ENCODE assay signal across 8 cellular contexts in genomic region chr1:156129687-156130577, GRCh38. TPM values are rescaled to one million over a fixed set of nuclear protein-coding genes. Genes with fewer than 3 reads are reported as not detected.
DNase-seq lines count a peak whose midpoint lies in the region; ATAC-seq and TF ChIP-seq lines count a peak whose summit lies in the region.

No MANE protein-coding gene starts in this region.

- H4K12ac ChIP-seq in trophoblast cell (ENCODE audit: low read depth, low read length): peak overlapping the region; percentile 91

- H2BK5ac ChIP-seq in trophoblast cell (ENCODE audit: low read depth, low read length, poor library complexity): peak overlapping the region; percentile 66

- H3K14ac ChIP-seq in trophoblast cell (ENCODE audit: low read length): peak overlapping the region; percentile 99

- H3K4ac ChIP-seq in trophoblast cell (ENCODE audit: low read depth, low read length): peak overlapping the region; percentile 98

- H2BK12ac ChIP-seq in trophoblast cell (ENCODE audit: low read length): peak overlapping the region; percentile 99

- in situ Hi-C loops in transverse colon (cut with MboI; ENCODE audit: low pct_ligation_motif_present in 1 of 4, low pct_unique_long_range_greater_than_20kb in 1 of 4, low sequenced_read_pairs in 3 of 4): loop anchor here in 3 of 4 donors (5.0 kb wide), 3 partner anchors 33 to 43 kb away; no protein-coding TSS in a partner anchor

- H3F3A ChIP-seq in MM.1S (ENCODE audit: insufficient read depth, low read length) (peaks cover 6% of the 10 kb centered on the region; the same call in 1 of the 2 replicates), SK-N-SH (replicated peaks; ENCODE audit: insufficient read depth) (peaks cover 93% of the 10 kb centered on the region)

- peak overlapping the region; percentile 93 for H2BK120ac ChIP-seq in trophoblast cell (ENCODE audit: insufficient read depth, low read length, poor library complexity)

- peak overlapping the region; percentile 99 for H4K91ac ChIP-seq in trophoblast cell (ENCODE audit: low read depth, low read length)

- H3K4me2 ChIP-seq in MM.1S (ENCODE audit: low read depth, low read length): no peak overlapping the region
- peak overlapping the region; percentile 91 for H3K4me2 ChIP-seq in SK-N-SH
- H3K4me2 ChIP-seq in trophoblast cell (ENCODE audit: low read length): peak overlapping the region; percentile 12

- peak overlapping the region; percentile 96 for H3K18ac ChIP-seq in trophoblast cell (ENCODE audit: low read length)

- H2AK5ac ChIP-seq in trophoblast cell (ENCODE audit: low read length): peak overlapping the region; percentile 100

- no peak overlapping the region for H3K27ac ChIP-seq in MM.1S (ENCODE audit: low read length)
- peak overlapping the region; percentile 94 to 100 for H3K27ac ChIP-seq in SK-N-SH (ENCODE audit: low read depth in 2 of 2, low read length in 1 of 2)
- peak overlapping the region; percentile 98 for H3K27ac ChIP-seq in cardiac muscle cell
- H3K27ac ChIP-seq in trophoblast cell (ENCODE audit: low read depth, low read length): peak overlapping the region; percentile 93
- peak overlapping the region; percentile 96 to 100 (median 98) for H3K27ac ChIP-seq in transverse colon

- H4K8ac ChIP-seq in trophoblast cell (ENCODE audit: low read depth, low read length): peak overlapping the region; percentile 95

- no peak overlapping the region for H3K9ac ChIP-seq in MM.1S (ENCODE audit: low read length)
- H3K9ac ChIP-seq in SK-N-SH: peak overlapping the region; percentile 97
- H3K9ac ChIP-seq in trophoblast cell (ENCODE audit: low read length): peak overlapping the region; percentile 29

- TF ChIP-seq CTCF in MM.1S (IDR thresholded peaks at IDR 0.05; ENCODE audit: low read length): peak; percentile 99
- TF ChIP-seq CTCF in SK-N-SH (IDR thresholded peaks at IDR 0.05): peak; percentile 96
- TF ChIP-seq CTCF in cardiac muscle cell (IDR thresholded peaks at IDR 0.05; ENCODE audit: low read depth, low read length): peak; percentile 96
- TF ChIP-seq CTCF in transverse colon (IDR thresholded peaks at IDR 0.05): peak; percentile 95 to 99 (median 97)

- H3K4me1 ChIP-seq in MM.1S (ENCODE audit: low read length) (peaks cover 32% of the 10 kb centered on the region), SK-N-SH (ENCODE audit: control insufficient read depth in 1 of 2, insufficient read depth in 2 of 2, low read depth in 1 of 2, low read length in 1 of 2) (peaks cover 47 to 49% of the 10 kb centered on the region in 2 experiments), cardiac muscle cell (ENCODE audit: low read depth) (peaks cover 44% of the 10 kb centered on the region), trophoblast cell (ENCODE audit: control insufficient read depth in 1 of 2, insufficient read depth in 2 of 2, low read length in 2 of 2) (peaks cover 45 to 49% of the 10 kb centered on the region in 2 experiments), transverse colon (peaks cover 50 to 58% (median 56%) of the 10 kb centered on the region in 4 donors)

- H3K27me3 ChIP-seq in MM.1S (replicated peaks; ENCODE audit: insufficient read depth, low read length): no peaks in the 10 kb centered on the region
- H3K27me3 ChIP-seq in SK-N-SH (ENCODE audit: insufficient read depth): no peaks in the 10 kb centered on the region
- H3K27me3 ChIP-seq in cardiac muscle cell: no peaks in the 10 kb centered on the region
- H3K27me3 ChIP-seq in trophoblast cell (ENCODE audit: insufficient read depth, low read length): no peaks in the 10 kb centered on the region
- H3K27me3 ChIP-seq in transverse colon: no peaks in the 10 kb centered on the region

- DNase-seq in EH (ENCODE audit: low read depth) (peak; percentile 98), MM.1S (peak; percentile 79), SK-N-SH (peak; percentile 90), cardiac muscle cell (ENCODE audit: low read depth in 1 of 2, low spot score in 1 of 2) (peak; percentile 90 to 98), trophoblast cell (peak; percentile 95 to 98), transverse colon (peak; percentile 88)
- DNase-seq in activated naive CD8-positive, alpha-beta T cell treated with anti-CD3 and anti-CD28 coated beads, Interleukin-2, amount 50 U/mL, for 16 hours (ENCODE audit: low read depth, low spot score): peak; percentile 54

- peak in 1 of 2 experiments; percentile 19; a peak in 1 of 4 replicates for TF ChIP-seq EP300 in SK-N-SH (IDR thresholded peaks at IDR 0.05; ENCODE audit: borderline replicate concordance in 1 of 2, low read depth in 1 of 2, low read length in 1 of 2)
- TF ChIP-seq EP300 in transverse colon (IDR thresholded peaks at IDR 0.05; ENCODE audit: low read depth): no peak

- POLR2A ChIA-PET in SK-N-SH (lab: Yijun Ruan, JAX): interaction anchor here (0.7 to 1.1 kb wide), 4 partner anchors 15 to 36 kb away, joined by 3 to 5 read pairs (median 4); no protein-coding TSS in a partner anchor

- H3K79me1 ChIP-seq in trophoblast cell (ENCODE audit: low read length): peaks cover 37% of the 10 kb centered on the region

- ATAC-seq in GM21619 (IDR thresholded peaks at IDR 0.05; ENCODE audit: unreplicated experiment): no peak

- H3K36me3 ChIP-seq in MM.1S (replicated peaks; ENCODE audit: insufficient read depth, low read length) (no peaks in the 10 kb centered on the region), SK-N-SH (replicated peaks in 1 of 2; ENCODE audit: control insufficient read depth in 1 of 2, insufficient read depth in 2 of 2, low read length in 1 of 2) (peaks cover 29 to 55% of the 10 kb centered on the region in 2 experiments), cardiac muscle cell (peaks cover 35% of the 10 kb centered on the region), trophoblast cell (ENCODE audit: control insufficient read depth in 1 of 2, insufficient read depth in 2 of 2, low read length in 2 of 2) (peaks cover 42 to 43% of the 10 kb centered on the region in 2 experiments), transverse colon (peaks cover 0 to 43% (median 23%) of the 10 kb centered on the region in 4 donors)

- H4K20me1 ChIP-seq in MM.1S (ENCODE audit: insufficient read depth, low read length): no peaks in the 10 kb centered on the region
- peaks cover 82% of the 10 kb centered on the region for H4K20me1 ChIP-seq in SK-N-SH (ENCODE audit: insufficient read depth)

- WGBS in SK-N-SH (ENCODE audit: low lambda C conversion rate): 39% methylated on average over 7 of the region's 7 CpGs
- WGBS in trophoblast cell (ENCODE audit: extremely low coverage, insufficient coverage, insufficient read length): no CpG with 5 or more reads among the region's 7 CpGs
- WGBS in transverse colon (ENCODE audit: low coverage in 1 of 2), 2 donors: 9 to 37% methylated on average over 1 to 7 of the region's 7 CpGs

- H3K23ac ChIP-seq in trophoblast cell (ENCODE audit: low read length): no peak overlapping the region

- no peak overlapping the region for H2AFZ ChIP-seq in MM.1S (ENCODE audit: low read length)
- no peak overlapping the region for H2AFZ ChIP-seq in SK-N-SH (ENCODE audit: low read depth)
- peak overlapping the region; percentile 84 for H2AFZ ChIP-seq in trophoblast cell (ENCODE audit: insufficient read depth, low read length, poor library complexity)

- CTCF ChIA-PET in SK-N-SH (lab: Yijun Ruan, JAX): interaction anchor here (0.6 to 40.5 kb wide), 42 partner anchors 11 to 1659 kb away, joined by 3 to 1559 read pairs (median 4); partner anchors contain the start of genes LMNA, MEX3A, PAQR6 and PMF1

- H3K9me3 ChIP-seq in MM.1S (replicated peaks; ENCODE audit: insufficient read depth, low read length) (no peaks in the 10 kb centered on the region), SK-N-SH (no peaks in the 10 kb centered on the region), cardiac muscle cell (ENCODE audit: low read depth) (no peaks in the 10 kb centered on the region), trophoblast cell (ENCODE audit: insufficient read depth, low read depth, low read length) (peaks cover 3% of the 10 kb centered on the region), transverse colon (no peaks in the 10 kb centered on the region)

- peak; percentile 31 for TF ChIP-seq POLR2A in transverse colon (IDR thresholded peaks at IDR 0.05)

- no peak overlapping the region for H3K4me3 ChIP-seq in MM.1S (ENCODE audit: low read length)
- peak overlapping the region in 1 of 2 experiments; percentile 30; a peak in 1 of 4 replicates for H3K4me3 ChIP-seq in SK-N-SH (ENCODE audit: low read depth in 2 of 2, low read length in 1 of 2)
- no peak overlapping the region for H3K4me3 ChIP-seq in cardiac muscle cell
- H3K4me3 ChIP-seq in trophoblast cell (ENCODE audit: low read depth, low read length): no peak overlapping the region
- H3K4me3 ChIP-seq in transverse colon: peak overlapping the region in 1 of 4 donors; percentile 18

- TF ChIP-seq RAD21 in SK-N-SH (IDR thresholded peaks at IDR 0.05; ENCODE audit: low read length): peak; percentile 96

- H3K9me2 ChIP-seq in MM.1S (replicated peaks; ENCODE audit: insufficient read depth, low read length) (no peaks in the 10 kb centered on the region), SK-N-SH (no peaks in the 10 kb centered on the region)

- intact Hi-C loops in transverse colon (cut with DNase I; ENCODE audit: low total_unique reads): loop anchor here (2.0 kb wide), 1 partner anchor 33 kb away; no protein-coding TSS in a partner anchor

- no peaks in the 10 kb centered on the region for H3K79me2 ChIP-seq in MM.1S (ENCODE audit: low read length)
- H3K79me2 ChIP-seq in SK-N-SH (ENCODE audit: insufficient read depth): peaks cover 93% of the 10 kb centered on the region
- H3K79me2 ChIP-seq in trophoblast cell (ENCODE audit: control insufficient read depth, insufficient read depth, low read length, poor library complexity): peaks cover 22% of the 10 kb centered on the region

RNA-seq across cellular contexts. Expression of gene LMNA, which starts 15.4 kb away (rescaled TPM):
- polyA plus RNA-seq in SK-N-SH (2012; rRNA removed): 726 and 983 TPM in 2 replicates
- 396 and 512 TPM in 2 replicates for polyA plus RNA-seq in SK-N-SH (2012; cell fraction: cytosol; rRNA removed)
- 1,848 and 2,172 TPM in 2 replicates for polyA plus RNA-seq in SK-N-SH (2012; cell fraction: nucleus; rRNA removed)
- 128 and 139 TPM in 2 replicates for total RNA-seq in cardiac muscle cell
- 99.4 and 149 TPM in 2 replicates for polyA plus RNA-seq in cardiac muscle cell
- 414 and 457 TPM in 2 replicates for polyA plus RNA-seq in trophoblast cell (2013)
- 100 to 1,000 TPM; 300 to 999 (median 324) TPM for total RNA-seq in transverse colon

RNA-seq across cellular contexts. Expression of gene SEMA4A, which starts 23.5 kb away (rescaled TPM):
- polyA plus RNA-seq in SK-N-SH (2012; rRNA removed) (1.3 and 2.3 TPM in 2 replicates), cardiac muscle cell (0.65 and 2.9 TPM in 2 replicates)
- 0.33 and 0.73 TPM in 2 replicates for polyA plus RNA-seq in SK-N-SH (2012; cell fraction: cytosol; rRNA removed)
- polyA plus RNA-seq in SK-N-SH (2012; cell fraction: nucleus; rRNA removed): 11.2 and 13.5 TPM in 2 replicates
- total RNA-seq in cardiac muscle cell (3.6 and 8.6 TPM in 2 replicates), transverse colon (1 to 10 TPM in 3 of 4 donors, not detected in 1; 2.6 to 6.0 (median 4.8) TPM)
- polyA plus RNA-seq in trophoblast cell (2013): 0.47 and 0.83 TPM in 2 replicates

RNA-seq across cellular contexts. Expression of gene MEX3A, which starts 47.7 kb away (rescaled TPM):
- 15.1 and 16.2 TPM in 2 replicates for polyA plus RNA-seq in SK-N-SH (2012; rRNA removed)
- polyA plus RNA-seq in SK-N-SH (2012; cell fraction: cytosol; rRNA removed): 8.7 and 14.2 TPM in 2 replicates
- 23.2 and 26.8 TPM in 2 replicates for polyA plus RNA-seq in SK-N-SH (2012; cell fraction: nucleus; rRNA removed)
- 48.8 and 58.6 TPM in 2 replicates for total RNA-seq in cardiac muscle cell
- polyA plus RNA-seq in cardiac muscle cell: 17.2 and 24.8 TPM in 2 replicates
- 38.9 and 40.4 TPM in 2 replicates for polyA plus RNA-seq in trophoblast cell (2013)
- under 1 TPM in 3 of 4 donors, not detected in 1; 0.14 to 0.60 (median 0.48) TPM for total RNA-seq in transverse colon

Comparison
In these comparisons a context has a peak if more than half of its experiments do, and no peak if none do; other contexts are left out.
1. RNA of gene MEX3A, which starts 47.7 kb away (total RNA-seq): 48.8 to 58.6 TPM in cardiac muscle cell; 0.14 to 0.60 TPM in transverse colon; every median in the first group is over 10 times any median in the second.
2. Peak in every context shown above with its lines, with median percentiles within 50 percentile points of each other: DNase-seq and CTCF ChIP-seq.